5 cellular contexts compared by ENCODE assay signal in genomic region chr6:141506062-141506461, GRCh38.
DNase-seq lines count a peak whose midpoint lies in the region; ATAC-seq, FAIRE-seq and TF ChIP-seq lines count a peak whose summit lies in the region.
"Not testable (repeated sequence)": the region's sequence is repeated elsewhere in the genome, so short reads cannot be mapped to it uniquely, and the experiment has no call there.

No MANE protein-coding gene starts in this region.

- not testable (repeated sequence) for BruUV-seq in K562 (replicated peaks; lab: Mats Ljungman, UMichigan)

- not testable (repeated sequence) for H3K4me1 Mint-ChIP-seq in endodermal cell, nephron progenitor cell

- H3K36me3 Mint-ChIP-seq in endodermal cell (ENCODE audit: low read depth), result not testable (repeated sequence)
- H3K36me3 Mint-ChIP-seq in nephron progenitor cell (ENCODE audit: low read depth), result peaks cover 12% of the 10 kb centered on the region

- ATAC-seq in K562, result not testable (repeated sequence)

- not testable (repeated sequence) for TF ChIP-seq POLR2A in K562 (conservative IDR thresholded peaks at IDR 0.05)

- H3K4me3 ChIP-seq in HEK293 (ENCODE audit: low read depth, low read length); K562: not testable (repeated sequence)
- H3K4me3 ChIP-seq in adipocyte (ENCODE audit: low read length) (peak overlapping the region; percentile 21), endodermal cell (ENCODE audit: low read length) (peak overlapping the region; percentile 23)

- H3K27ac Mint-ChIP-seq in endodermal cell, result not testable (repeated sequence)
- H3K27ac Mint-ChIP-seq in nephron progenitor cell, result peak overlapping the region; percentile 42

- WGBS in K562 (ENCODE audit: insufficient coverage, low coverage, missing lambda C conversion rate), result 0% methylated on average over 1 of the region's 1 CpG
- WGBS in endodermal cell (ENCODE audit: insufficient coverage in 1 of 2, insufficient read length in 1 of 2), 2 experiments, result 82 to 95% methylated on average over 1 of the region's 1 CpG

- H3K27me3 Mint-ChIP-seq in endodermal cell (ENCODE audit: insufficient read depth); nephron progenitor cell (ENCODE audit: low read depth, poor library complexity): not testable (repeated sequence)

- H3K4me1 ChIP-seq in HEK293 (ENCODE audit: control insufficient read depth, insufficient read depth, low read length); adipocyte (ENCODE audit: control insufficient read depth, insufficient read depth, low read length); K562 (replicated peaks in 1 of 2; ENCODE audit: control insufficient read depth in 2 of 2, insufficient read depth in 2 of 2, low read length in 2 of 2); endodermal cell (ENCODE audit: control insufficient read depth, insufficient read depth, low read length): not testable (repeated sequence)

- H3K27ac ChIP-seq in HEK293 (ENCODE audit: extremely low read depth, low read depth, low read length); K562 (ENCODE audit: extremely low read depth, low read depth, low read length); endodermal cell (ENCODE audit: low read depth, low read length): not testable (repeated sequence)

- TF ChIP-seq EP300 in K562 (IDR thresholded peaks at IDR 0.05; ENCODE audit: low read length), result not testable (repeated sequence)

- H3K79me2 ChIP-seq in K562 (ENCODE audit: control insufficient read depth, insufficient read depth, low read length), result not testable (repeated sequence)

- in situ Hi-C loops in K562 (cut with MboI), result not testable (repeated sequence)

- not testable (repeated sequence) for TF ChIP-seq RAD21 in K562 (CRISPR knock-in tag; conservative IDR thresholded peaks at IDR 0.05 in 1 of 2, IDR thresholded peaks at IDR 0.05 in 1 of 2)

- POLR2A ChIA-PET in HEK293 (lab: Yijun Ruan, JAX); K562 (lab: Yijun Ruan, JAX): not testable (repeated sequence)

- TF ChIP-seq CTCF in HEK293 (tag by site-specific recombination; IDR thresholded peaks at IDR 0.05); K562 (IDR thresholded peaks at IDR 0.05 in 2 of 3, conservative IDR thresholded peaks at IDR 0.05 in 1 of 3; ENCODE audit: insufficient read depth in 2 of 3, low read depth in 1 of 3, low read length in 3 of 3); endodermal cell (conservative IDR thresholded peaks at IDR 0.05); nephron progenitor cell (IDR thresholded peaks at IDR 0.05): not testable (repeated sequence)

- CTCF ChIA-PET in HEK293 (lab: Yijun Ruan, JAX); K562 (lab: Yijun Ruan, JAX; ENCODE audit: low intra/inter-chr PET ratio): not testable (repeated sequence)

- not testable (repeated sequence) for H3K9me3 ChIP-seq in HEK293 (ENCODE audit: control insufficient read depth, insufficient read depth, low read depth, low read length); K562 (replicated peaks; ENCODE audit: control insufficient read depth, insufficient read depth, low read depth, low read length)
- H3K9me3 ChIP-seq in adipocyte (ENCODE audit: control insufficient read depth, low read length) (peaks cover 16% of the 10 kb centered on the region), endodermal cell (ENCODE audit: control insufficient read depth, low read length) (peaks cover 26% of the 10 kb centered on the region)

- not testable (repeated sequence) for H4K20me1 ChIP-seq in K562 (replicated peaks; ENCODE audit: control insufficient read depth, insufficient read depth, low read length)

- intact Hi-C loops in K562 (cut with micrococcal nuclease), result not testable (repeated sequence)

- not testable (repeated sequence) for H3K4me3 Mint-ChIP-seq in endodermal cell, nephron progenitor cell

- H3K4me2 ChIP-seq in K562 (ENCODE audit: insufficient read depth, low read length), result not testable (repeated sequence)

- H3K27me3 ChIP-seq in adipocyte (replicated peaks; ENCODE audit: control insufficient read depth, insufficient read depth, low read length); K562 (ENCODE audit: control insufficient read depth in 2 of 2, insufficient read depth in 2 of 2, low read length in 2 of 2); endodermal cell (ENCODE audit: control insufficient read depth, insufficient read depth, low read length, poor library complexity, severe bottlenecking): not testable (repeated sequence)

- DNase-seq in adipocyte (ENCODE audit: low read depth); K562 (ENCODE audit: extremely low read depth in 1 of 4, low spot score in 3 of 4); endodermal cell; nephron progenitor cell: not testable (repeated sequence)

- FAIRE-seq in K562 (lab: Jason Lieb, UNC), result not testable (repeated sequence)

- H3K36me3 ChIP-seq in HEK293 (ENCODE audit: control insufficient read depth in 2 of 2, insufficient read depth in 1 of 2, low read length in 2 of 2); adipocyte (ENCODE audit: control insufficient read depth, insufficient read depth, low read length, severe bottlenecking); K562 (ENCODE audit: control insufficient read depth, insufficient read depth, low read length); endodermal cell (ENCODE audit: control insufficient read depth, insufficient read depth, low read length): not testable (repeated sequence)

- not testable (repeated sequence) for H3K9me1 ChIP-seq in K562 (ENCODE audit: control insufficient read depth, insufficient read depth, low read length)

- H3K9me3 Mint-ChIP-seq in endodermal cell (peaks cover 28% of the 10 kb centered on the region), nephron progenitor cell (peaks cover 29% of the 10 kb centered on the region)

- H2AFZ ChIP-seq in K562 (ENCODE audit: low read depth, low read length), result not testable (repeated sequence)

- not testable (repeated sequence) for H3K9ac ChIP-seq in adipocyte (ENCODE audit: low read length); K562 (ENCODE audit: insufficient read depth in 1 of 2, low read depth in 2 of 2, low read length in 2 of 2); endodermal cell (ENCODE audit: extremely low read depth, low read length, poor library complexity, severe bottlenecking)

TF ChIP-seq in HEK293, 187 proteins besides CTCF, POLR2A, EP300 and RAD21:
- TF ChIP-seq ZNF350 (tag by site-specific recombination; IDR thresholded peaks at IDR 0.05), result 0 out of 2 replicates have a peak, but pooled peaks have one; percentile 12
- TF ChIP-seq ZNF707 (tag by site-specific recombination; IDR thresholded peaks at IDR 0.05), result peak; percentile 78

TF ChIP-seq in K562, 482 proteins besides CTCF, POLR2A, EP300 and RAD21:
- TF ChIP-seq ZNF707 (CRISPR knock-in tag; conservative IDR thresholded peaks at IDR 0.05), result peak; percentile 94
TF ChIP-seq in K562: peak in this region for 1; not testable (repeated sequence) for 481.
